20 cellular contexts compared by ENCODE assay signal in genomic region chr10:45003432-45004000, GRCh38. TPM values are rescaled to one million over a fixed set of nuclear protein-coding genes. Genes with fewer than 3 reads are reported as not detected.
DNase-seq lines count a peak whose midpoint lies in the region; ATAC-seq, FAIRE-seq and TF ChIP-seq lines count a peak whose summit lies in the region.
"Had no signal": no experiment of that assay in that cellular context is flagged by ENCODE, and none has a peak within 500 bp of the region (broad histone marks: within the 10 kb centered on the region; RNA-seq: fewer than 3 reads in every experiment).

No MANE protein-coding gene starts in this region.

- peaks cover 67% of the 10 kb centered on the region for H3K79me2 ChIP-seq in DND-41 (ENCODE audit: insufficient read depth, low read length)
- peaks cover 29% of the 10 kb centered on the region for H3K79me2 ChIP-seq in K562 (ENCODE audit: control insufficient read depth, insufficient read depth, low read length)
- H3K79me2 ChIP-seq in PC-3 (ENCODE audit: low read length) = peaks cover 24% of the 10 kb centered on the region

- H3K27me3 ChIP-seq in DND-41 (ENCODE audit: insufficient read depth, low read length, poor library complexity) = no peaks in the 10 kb centered on the region
- H3K27me3 ChIP-seq in K562 (ENCODE audit: control insufficient read depth in 2 of 2, insufficient read depth in 2 of 2, low read length in 2 of 2) = no peaks in the 10 kb centered on the region
- H3K27me3 ChIP-seq in PC-3 (ENCODE audit: low read length) = no peaks in the 10 kb centered on the region

- TF ChIP-seq RAD21 in K562 (CRISPR knock-in tag; conservative IDR thresholded peaks at IDR 0.05 in 1 of 2, IDR thresholded peaks at IDR 0.05 in 1 of 2) = no peak

- H3K27ac Mint-ChIP-seq in activated CD4-positive, alpha-beta T cell treated with anti-CD3 and anti-CD28 coated beads, Interleukin-2, amount 10 ng/mL, durations not matched to agents 7 days and 5 days = peak overlapping the region; percentile 58
- H3K27ac Mint-ChIP-seq in nephron = no peak overlapping the region

- H3K4me2 ChIP-seq in DND-41 (ENCODE audit: insufficient read depth, low read length) (peak overlapping the region; percentile 25; the same call in 1 of the 2 replicates), K562 (ENCODE audit: insufficient read depth, low read length) (no peak overlapping the region), PC-3 (ENCODE audit: low read length) (no peak overlapping the region)

- no peaks in the 10 kb centered on the region for H3K9me3 ChIP-seq in DND-41 (ENCODE audit: insufficient read depth, low read length, severe bottlenecking)
- peaks cover 16% of the 10 kb centered on the region for H3K9me3 ChIP-seq in K562 (replicated peaks; ENCODE audit: control insufficient read depth, insufficient read depth, low read depth, low read length)
- no peaks in the 10 kb centered on the region for H3K9me3 ChIP-seq in PC-3 (ENCODE audit: low read length)

- H3K9ac ChIP-seq in DND-41 (ENCODE audit: low read depth, low read length) (no peak overlapping the region), K562 (ENCODE audit: insufficient read depth in 1 of 2, low read depth in 2 of 2, low read length in 2 of 2) (no peak overlapping the region), PC-3 (ENCODE audit: low read length) (no peak overlapping the region)

- BruUV-seq in K562 (replicated peaks; lab: Mats Ljungman, UMichigan) = no TSS peak
- no TSS peak for BruUV-seq in PC-3 (replicated peaks; lab: Mats Ljungman, UMichigan)

- no peak for ATAC-seq in DND-41 (ENCODE audit: insufficient read depth, low read depth)
- no peak for ATAC-seq in K562
- no peak for ATAC-seq in PC-3
- ATAC-seq: HCT116, Panc1 had no signal

- no peaks in the 10 kb centered on the region for H3F3A ChIP-seq in PC-3 (ENCODE audit: low read length, unreplicated experiment)

- H3K4me3 ChIP-seq in DND-41 (ENCODE audit: low read depth in 1 of 2, low read length in 2 of 2) (no peak overlapping the region), K562 (no peak overlapping the region), PC-3 (ENCODE audit: low read length) (no peak overlapping the region)

- H4K20me1 ChIP-seq in DND-41 (ENCODE audit: insufficient read depth, low read length) (peaks cover 55% of the 10 kb centered on the region), K562 (replicated peaks; ENCODE audit: control insufficient read depth, insufficient read depth, low read length) (no peaks in the 10 kb centered on the region), PC-3 (ENCODE audit: low read length) (peaks cover 6% of the 10 kb centered on the region; the same call in 1 of the 2 replicates)

- no peak overlapping the region for H3K4me3 Mint-ChIP-seq in activated CD4-positive, alpha-beta T cell treated with anti-CD3 and anti-CD28 coated beads, Interleukin-2, amount 10 ng/mL, durations not matched to agents 7 days and 5 days
- peak overlapping the region in 2 of 3 experiments; percentile 75 to 97 for H3K4me3 Mint-ChIP-seq in nephron

- TF ChIP-seq CTCF in DND-41 (IDR thresholded peaks at IDR 0.05; ENCODE audit: borderline replicate concordance, extremely low read depth, low read length, poor library complexity, severe bottlenecking) (no peak), K562 (IDR thresholded peaks at IDR 0.05 in 2 of 3, conservative IDR thresholded peaks at IDR 0.05 in 1 of 3; ENCODE audit: insufficient read depth in 2 of 3, low read depth in 1 of 3, low read length in 3 of 3) (no peak), nephron (IDR thresholded peaks at IDR 0.05; ENCODE audit: unreplicated experiment in 3 of 3) (no peak), PC-3 (conservative IDR thresholded peaks at IDR 0.05; ENCODE audit: low read depth, low read length) (no peak)

- POLR2A ChIA-PET in activated CD4-positive, alpha-beta T cell treated with anti-CD3 and anti-CD28 coated beads, Interleukin-2, amount 10 ng/mL, durations not matched to agents 7 days and 5 days (lab: Charles Lee) = no interaction called here
- POLR2A ChIA-PET in K562 (lab: Yijun Ruan, JAX) = interaction anchor here (0.6 to 1.4 kb wide), 3 partner anchors 23 to 1020 kb away, joined by 3 to 4 read pairs (median 4); no protein-coding TSS in a partner anchor
- POLR2A ChIA-PET in PC-3 (lab: Charles Lee; ENCODE audit: unreplicated experiment) = no interaction called here

- peaks cover 46% of the 10 kb centered on the region for H3K4me1 ChIP-seq in DND-41 (ENCODE audit: insufficient read depth, low read length)
- peaks cover 12% of the 10 kb centered on the region in 2 experiments; a peak in 3 of 5 replicates for H3K4me1 ChIP-seq in K562 (replicated peaks in 1 of 2; ENCODE audit: control insufficient read depth in 2 of 2, insufficient read depth in 2 of 2, low read length in 2 of 2)
- H3K4me1 ChIP-seq in PC-3 (ENCODE audit: insufficient read depth, low read length) = peaks cover 24% of the 10 kb centered on the region

- FAIRE-seq in K562 (lab: Jason Lieb, UNC) = no peak
- FAIRE-seq: A204.1, G401.6, GM12891 had no signal

- CTCF ChIA-PET in activated CD4-positive, alpha-beta T cell treated with anti-CD3 and anti-CD28 coated beads, Interleukin-2, amount 10 ng/mL, durations not matched to agents 7 days and 5 days (lab: Charles Lee) = interaction anchor here (1.0 to 1.6 kb wide), 6 partner anchors 8 to 71 kb away, joined by 3 to 5 read pairs (median 3); no protein-coding TSS in a partner anchor
- CTCF ChIA-PET in K562 (lab: Yijun Ruan, JAX; ENCODE audit: low intra/inter-chr PET ratio) = no interaction called here
- CTCF ChIA-PET in PC-3 (lab: Charles Lee) = no interaction called here

- H3K27ac ChIP-seq in DND-41 (ENCODE audit: low read length) (no peak overlapping the region), K562 (ENCODE audit: extremely low read depth, low read depth, low read length) (no peak overlapping the region), PC-3 (ENCODE audit: low read length) (no peak overlapping the region)
- H3K27ac ChIP-seq: HL-60 had no signal

- H3K36me3 Mint-ChIP-seq in activated CD4-positive, alpha-beta T cell treated with anti-CD3 and anti-CD28 coated beads, Interleukin-2, amount 10 ng/mL, durations not matched to agents 7 days and 5 days (ENCODE audit: low read depth) = peaks cover 37% of the 10 kb centered on the region
- peaks cover 52% of the 10 kb centered on the region for H3K36me3 Mint-ChIP-seq in nephron (ENCODE audit: low read depth)

- no peaks in the 10 kb centered on the region for H3K9me1 ChIP-seq in K562 (ENCODE audit: control insufficient read depth, insufficient read depth, low read length)

- no peak for DNase-seq in activated CD4-positive, alpha-beta T cell treated with anti-CD3 and anti-CD28 coated beads, Interleukin-2, amount 10 ng/mL, durations not matched to agents 7 days and 5 days
- DNase-seq in activated CD4-positive, alpha-beta T cell treated with anti-CD3 and anti-CD28 coated beads for 1 hour = no peak
- DNase-seq in DND-41 (no peak), K562 (ENCODE audit: extremely low read depth in 1 of 4, low spot score in 3 of 4) (no peak), PC-3 (no peak), SW 1271 (lab: John Stamatoyannopoulos, UW) (no peak)
- no peak for DNase-seq in activated CD4-positive, CD25-positive, alpha-beta regulatory T cell (lab: John Stamatoyannopoulos, UW)
- DNase-seq: Karpas-422, NCI-H1417, NCI-H1930, NCI-H2171 treated with DMSO at 0.1 percent for 48 hours, NCI-H82, Right ventricle myocardium superior had no signal

- 94% methylated on average over 10 of the region's 10 CpGs for WGBS in K562 (ENCODE audit: insufficient coverage, low coverage, missing lambda C conversion rate)

- H3K27me3 Mint-ChIP-seq in activated CD4-positive, alpha-beta T cell treated with anti-CD3 and anti-CD28 coated beads, Interleukin-2, amount 10 ng/mL, durations not matched to agents 7 days and 5 days = peaks cover 13% of the 10 kb centered on the region
- no peaks in the 10 kb centered on the region for H3K27me3 Mint-ChIP-seq in nephron (ENCODE audit: low read depth)

- H2AFZ ChIP-seq in DND-41 (ENCODE audit: low read depth, low read length) (no peak overlapping the region), K562 (ENCODE audit: low read depth, low read length) (no peak overlapping the region), PC-3 (ENCODE audit: low read length) (no peak overlapping the region)

- H3K36me3 ChIP-seq in DND-41 (ENCODE audit: insufficient read depth, low read length) = peaks cover 34% of the 10 kb centered on the region
- H3K36me3 ChIP-seq in K562 (ENCODE audit: control insufficient read depth, insufficient read depth, low read length) = peaks cover 28% of the 10 kb centered on the region
- H3K36me3 ChIP-seq in PC-3 (ENCODE audit: low read depth, low read length) = peaks cover 24% of the 10 kb centered on the region; the same call in 1 of the 2 replicates

- peaks cover 34% of the 10 kb centered on the region for H3K4me1 Mint-ChIP-seq in activated CD4-positive, alpha-beta T cell treated with anti-CD3 and anti-CD28 coated beads, Interleukin-2, amount 10 ng/mL, durations not matched to agents 7 days and 5 days
- H3K4me1 Mint-ChIP-seq in nephron = peaks cover 39% of the 10 kb centered on the region

- no peak for TF ChIP-seq POLR2A in K562 (conservative IDR thresholded peaks at IDR 0.05)

- H3K9me3 Mint-ChIP-seq in activated CD4-positive, alpha-beta T cell treated with anti-CD3 and anti-CD28 coated beads, Interleukin-2, amount 10 ng/mL, durations not matched to agents 7 days and 5 days = peaks cover 29% of the 10 kb centered on the region
- peaks cover 14% of the 10 kb centered on the region for H3K9me3 Mint-ChIP-seq in nephron

- intact Hi-C loops in K562 (cut with micrococcal nuclease) = no loop called here
- intact Hi-C loops in PC-3 (cut with micrococcal nuclease) = loop anchor here (10.0 kb wide), 2 partner anchors 451 to 671 kb away; partner anchors contain the start of gene ZFAND4

- in situ Hi-C loops in K562 (cut with MboI) = loop anchor here (10.0 kb wide), 1 partner anchor 461 kb away; no protein-coding TSS in a partner anchor

- H3K9me2 ChIP-seq in PC-3 (replicated peaks; ENCODE audit: low read length) = no peaks in the 10 kb centered on the region

- TF ChIP-seq EP300 in K562 (IDR thresholded peaks at IDR 0.05; ENCODE audit: low read length) = no peak

RNA-seq across cellular contexts. Expression of gene ZNF22, which starts 2.8 kb away (rescaled TPM):
- total RNA-seq in activated CD4-positive, alpha-beta T cell treated with anti-CD3 and anti-CD28 coated beads, Interleukin-2, amount 10 ng/mL, durations not matched to agents 7 days and 5 days = 10 to 100 TPM; 26.9 to 29.7 TPM
- total RNA-seq in K562 (2011; cell fraction: chromatin; rRNA removed; ENCODE audit: low replicate concordance) = 6.0 and 13.6 TPM in 2 replicates
- 5.3 and 7.1 TPM in 2 replicates for total RNA-seq in K562 (2011; cell fraction: nucleolus; rRNA removed)
- 9.9 and 11.2 TPM in 2 replicates for total RNA-seq in K562 (2011; cell fraction: nucleoplasm; rRNA removed)
- total RNA-seq in K562 (2014; rRNA removed) (35.9 and 36.2 TPM in 2 replicates), K562 (2014; rRNA removed; fragmentation: Illumina TruSeq; extraction: Trizol) (68.4 and 69.4 TPM in 2 replicates), K562 (2015; rRNA removed; fragmentation: Illumina TruSeq; extraction: Trizol) (47.9 and 48.6 TPM in 2 replicates), K562 (2021) (40.5 and 52.9 TPM in 2 replicates), PC-3 (2014; rRNA removed) (17.6 and 24.8 TPM in 2 replicates)
- polyA plus RNA-seq in K562 (2011; rRNA removed) (39.2 and 51.2 TPM in 2 replicates), K562 (2014; fragmentation: Illumina TruSeq; extraction: Trizol) (51.3 and 62.2 TPM in 2 replicates), K562 (2014; fragmentation: Nextera tagmentation; extraction: Ambion mirVana) (10 to 100 TPM; 92.2 to 98.7 TPM), K562 (2014; rRNA removed) (42.4 and 60.4 TPM in 2 replicates)
- polyA plus RNA-seq in K562 (2011; cell fraction: cytosol; rRNA removed) = 9.3 and 18.6 TPM in 2 replicates
- polyA plus RNA-seq in K562 (2011; cell fraction: nucleus; rRNA removed) = 7.4 and 12.9 TPM in 2 replicates
- 38.3 and 41.5 TPM in 2 replicates for polyA plus RNA-seq in K562 (2012)
- 19.0 and 19.4 TPM in 2 replicates for polyA minus RNA-seq in K562 (2011; rRNA and poly(A)+ RNA removed)
- 5.3 and 8.3 TPM in 2 replicates for polyA minus RNA-seq in K562 (2011; cell fraction: cytosol; rRNA and poly(A)+ RNA removed)
- polyA minus RNA-seq in K562 (2011; cell fraction: nucleus; rRNA and poly(A)+ RNA removed) = 5.3 and 11.1 TPM in 2 replicates

RNA-seq across cellular contexts. Expression of gene DEPP1, which starts 24.9 kb away (rescaled TPM):
- total RNA-seq in activated CD4-positive, alpha-beta T cell treated with anti-CD3 and anti-CD28 coated beads, Interleukin-2, amount 10 ng/mL, durations not matched to agents 7 days and 5 days = under 1 TPM; 0.22 to 0.33 TPM
- total RNA-seq in K562 (2011; cell fraction: chromatin; rRNA removed; ENCODE audit: low replicate concordance) = 0.32 and 3.0 TPM in 2 replicates
- total RNA-seq in K562 (2011; cell fraction: nucleolus; rRNA removed) = 2.4 and 4.7 TPM in 2 replicates
- 1.5 and 2.3 TPM in 2 replicates for total RNA-seq in K562 (2011; cell fraction: nucleoplasm; rRNA removed)
- total RNA-seq in K562 (2014; rRNA removed) (0.33 and 0.54 TPM in 2 replicates), K562 (2014; rRNA removed; fragmentation: Illumina TruSeq; extraction: Trizol) (0.06 and 0.07 TPM in 2 replicates), K562 (2015; rRNA removed; fragmentation: Illumina TruSeq; extraction: Trizol) (0.11 and 0.18 TPM in 2 replicates), K562 (2021) (0.34 and 0.40 TPM in 2 replicates), PC-3 (2014; rRNA removed) (8.0 and 9.0 TPM in 2 replicates)
- polyA plus RNA-seq in K562 (2011; rRNA removed) (0.42 and 1.1 TPM in 2 replicates), K562 (2014; fragmentation: Illumina TruSeq; extraction: Trizol) (0.19 TPM in 2 replicates), K562 (2014; fragmentation: Nextera tagmentation; extraction: Ambion mirVana) (under 1 TPM in 1 of 2 experiments, not detected in 1; 0.04 TPM), K562 (2014; rRNA removed) (0.21 and 0.26 TPM in 2 replicates)
- polyA plus RNA-seq in K562 (2011; cell fraction: cytosol; rRNA removed) = 1.3 and 1.5 TPM in 2 replicates
- 0.47 and 1.1 TPM in 2 replicates for polyA plus RNA-seq in K562 (2011; cell fraction: nucleus; rRNA removed)
- 0.46 and 1.3 TPM in 2 replicates for polyA plus RNA-seq in K562 (2012)
- 0.77 and 1.1 TPM in 2 replicates for polyA minus RNA-seq in K562 (2011; rRNA and poly(A)+ RNA removed)
- polyA minus RNA-seq in K562 (2011; cell fraction: cytosol; rRNA and poly(A)+ RNA removed) = 0.76 and 1.8 TPM in 2 replicates
- 1.9 and 3.2 TPM in 2 replicates for polyA minus RNA-seq in K562 (2011; cell fraction: nucleus; rRNA and poly(A)+ RNA removed)

RNA-seq across cellular contexts. Expression of gene RASSF4, which starts 43.9 kb away (rescaled TPM):
- under 1 TPM; 0.42 to 0.52 TPM for total RNA-seq in activated CD4-positive, alpha-beta T cell treated with anti-CD3 and anti-CD28 coated beads, Interleukin-2, amount 10 ng/mL, durations not matched to agents 7 days and 5 days
- total RNA-seq in K562 (2011; cell fraction: chromatin; rRNA removed; ENCODE audit: low replicate concordance) = 0.21 and 0.58 TPM in 2 replicates
- total RNA-seq in K562 (2011; cell fraction: nucleolus; rRNA removed) = 0.17 and 0.66 TPM in 2 replicates
- 0.15 and 0.29 TPM in 2 replicates for total RNA-seq in K562 (2011; cell fraction: nucleoplasm; rRNA removed)
- 0.04 and 0.09 TPM in 2 replicates for total RNA-seq in K562 (2014; rRNA removed)
- not detected in 2 replicates for total RNA-seq in K562 (2014; rRNA removed; fragmentation: Illumina TruSeq; extraction: Trizol)
- not detected in 2 replicates for total RNA-seq in K562 (2015; rRNA removed; fragmentation: Illumina TruSeq; extraction: Trizol)
- total RNA-seq in K562 (2021) = 0.18 and 0.62 TPM in 2 replicates
- 0.05 and 0.13 TPM in 2 replicates for polyA plus RNA-seq in K562 (2011; rRNA removed)
- polyA plus RNA-seq in K562 (2011; cell fraction: cytosol; rRNA removed) = 0.04 and 0.30 TPM in 2 replicates
- polyA plus RNA-seq in K562 (2011; cell fraction: nucleus; rRNA removed) = 0.25 and 0.30 TPM in 2 replicates
- 0.20 and 0.68 TPM in 2 replicates for polyA plus RNA-seq in K562 (2012)
- polyA plus RNA-seq in K562 (2014; fragmentation: Illumina TruSeq; extraction: Trizol) = 0.10 TPM in 1 of 2 replicates, not detected in the other
- under 1 TPM in 1 of 2 experiments, not detected in 1; 0.01 TPM for polyA plus RNA-seq in K562 (2014; fragmentation: Nextera tagmentation; extraction: Ambion mirVana)
- polyA plus RNA-seq in K562 (2014; rRNA removed) = 0.13 TPM in 1 of 2 replicates, not detected in the other
- not detected in 2 replicates for polyA minus RNA-seq in K562 (2011; rRNA and poly(A)+ RNA removed)
- not detected in 2 replicates for polyA minus RNA-seq in K562 (2011; cell fraction: cytosol; rRNA and poly(A)+ RNA removed)
- not detected in 2 replicates for polyA minus RNA-seq in K562 (2011; cell fraction: nucleus; rRNA and poly(A)+ RNA removed)
- total RNA-seq in PC-3 (2014; rRNA removed) = 7.7 and 8.7 TPM in 2 replicates
